ENCODE assay signal across 7 cellular contexts in genomic region chr19:10717356-10718204, GRCh38. TPM values are rescaled to one million over a fixed set of nuclear protein-coding genes. Genes with fewer than 3 reads are reported as not detected.
DNase-seq lines count a peak whose midpoint lies in the region; ATAC-seq and TF ChIP-seq lines count a peak whose summit lies in the region.

Gene DNM2, plus strand, starts transcription at chr19:10718079. Its CDS starts 164 bp downstream, at chr19:10718243.

- peak within 1 kb of the TSS; percentile 52 for H2AFZ ChIP-seq in hepatocyte

- H3K4me3 ChIP-seq in hepatocyte = peak within 1 kb of the TSS; percentile 78

- H3K27ac ChIP-seq in hepatocyte = peak within 1 kb of the TSS; percentile 89

- peaks cover 43% of the 10 kb centered on the region for H4K20me1 ChIP-seq in hepatocyte (ENCODE audit: insufficient read depth, poor library complexity, severe bottlenecking)

- H3K27me3 ChIP-seq in hepatocyte = no peaks in the 10 kb centered on the region

- DNase-seq in NCI-H2029 (lab: John Stamatoyannopoulos, UW) = peak; percentile 100
- peak; percentile 96 for DNase-seq in T-helper 9 cell
- DNase-seq in astrocyte of the hippocampus (ENCODE audit: low read depth, low spot score) = peak; percentile 100
- DNase-seq in hepatocyte (ENCODE audit: low spot score) = peak; percentile 99
- DNase-seq in retina = peak; percentile 97

- peaks cover 14% of the 10 kb centered on the region for H3K4me1 ChIP-seq in hepatocyte (ENCODE audit: insufficient read depth)

- ATAC-seq in GM18502 (IDR thresholded peaks at IDR 0.05; ENCODE audit: poor library complexity, unreplicated experiment) (peak; percentile 85), HG02973 (IDR thresholded peaks at IDR 0.05; ENCODE audit: unreplicated experiment) (peak; percentile 80)

- TF ChIP-seq CTCF in hepatocyte (IDR thresholded peaks at IDR 0.05; ENCODE audit: poor library complexity) = peak; percentile 96

- H3K9me2 ChIP-seq in hepatocyte (replicated peaks; ENCODE audit: insufficient read depth) = no peaks in the 10 kb centered on the region

- H3K79me2 ChIP-seq in hepatocyte = peaks cover 44% of the 10 kb centered on the region

- no peaks in the 10 kb centered on the region for H3K9me3 ChIP-seq in hepatocyte (ENCODE audit: low read depth)

- peak within 1 kb of the TSS; percentile 93 for H3K4me2 ChIP-seq in hepatocyte

- WGBS in hepatocyte (ENCODE audit: low lambda C conversion rate, missing lambda C conversion rate) = under 1% methylated on average over 29 of the region's 57 CpGs

- H3K36me3 ChIP-seq in hepatocyte (replicated peaks; ENCODE audit: insufficient read depth, low read depth) = no peaks in the 10 kb centered on the region

RNA-seq across cellular contexts. Expression of gene DNM2, which starts in this region (rescaled TPM):
- 87.9 and 93.9 TPM in 2 replicates for total RNA-seq in hepatocyte
- 130 and 132 TPM in 2 replicates for polyA plus RNA-seq in hepatocyte

Comparison
In these comparisons a context has a peak if more than half of its experiments do, and no peak if none do; other contexts are left out.
1. Peak in every context shown above with its lines: DNase-seq, ATAC-seq, H3K4me3 ChIP-seq and H3K27ac ChIP-seq.